In the genomic region with DNA sequence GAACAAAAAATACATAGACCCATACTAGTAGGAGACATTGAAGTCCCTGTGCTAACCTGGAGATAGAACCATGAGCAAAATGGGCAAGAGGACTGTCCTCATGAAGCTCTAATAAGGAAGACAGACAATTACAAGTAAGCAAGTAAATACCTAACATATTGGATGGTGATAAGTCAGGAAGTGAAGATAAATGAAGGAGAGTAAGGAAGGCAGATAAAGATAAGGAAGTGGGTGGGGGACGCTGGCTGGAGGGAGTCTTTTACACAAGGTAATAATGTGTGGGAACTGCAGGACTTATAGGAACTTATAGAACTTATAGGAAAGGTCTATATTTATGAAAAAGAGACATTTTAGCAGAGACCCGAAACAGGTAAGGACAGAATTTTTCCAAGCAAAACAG, we compare ENCODE assay signal across 30 cellular contexts.
"Had no signal": no experiment of that assay in that cellular context is flagged by ENCODE, and none has a peak within 500 bp of the region (broad histone marks: within the 10 kb centered on the region; RNA-seq: fewer than 3 reads in every experiment).

No MANE protein-coding gene starts in this region.

- H3K9me3 ChIP-seq: gastrocnemius medialis, heart left ventricle had no signal

- H3K27me3 ChIP-seq: brain microvascular endothelial cell, gastrocnemius medialis, heart left ventricle had no signal

- H3K4me1 ChIP-seq: gastrocnemius medialis had no signal

- H3K4me3 ChIP-seq: coronary artery, dorsolateral prefrontal cortex, gastrocnemius medialis, heart left ventricle had no signal

- H3K27ac ChIP-seq: brain microvascular endothelial cell, coronary artery, dorsolateral prefrontal cortex, epithelial cell of prostate, gastrocnemius medialis, heart left ventricle, VCaP had no signal

- ATAC-seq: activated naive CD4-positive, alpha-beta T cell treated with anti-CD3 and anti-CD28 coated beads, Interleukin-2, amount 50 U/mL, for 72 hours; activated T-cell treated with anti-CD3 and anti-CD28 coated beads, Interleukin-2, amount 50 U/mL, for 72 hours; esophagus mucosa; gastrocnemius medialis; heart left ventricle; WTC11 had no signal

- FAIRE-seq: bronchial epithelial cell, TTC549 had no signal

- DNase-seq: activated CD4-positive, alpha-beta memory T cell treated with anti-CD3 and anti-CD28 coated beads, Interleukin-2, amount 10 ng/mL, durations not matched to agents 7 days and 5 days; activated CD4-positive, alpha-beta T cell treated with anti-CD3 and anti-CD28 coated beads for 1 hour; activated CD4-positive, alpha-beta T cell treated with anti-CD3 and anti-CD28 coated beads for 4 hours; activated CD4-positive, alpha-beta T cell treated with anti-CD3 and anti-CD28 coated beads, Interleukin-2, amount 10 ng/mL, durations not matched to agents 7 days and 5 days; activated CD4-positive, alpha-beta T cell treated with anti-CD3 and anti-CD28 coated beads, Interleukin-2, amount 50 U/mL, for 4 hours; activated CD8-positive, alpha-beta memory T cell treated with anti-CD3 and anti-CD28 coated beads, Interleukin-2, amount 50 U/mL, for 48 hours; activated gamma-delta T cell; activated naive CD4-positive, alpha-beta T cell; activated naive CD4-positive, alpha-beta T cell treated with anti-CD3 and anti-CD28 coated beads, Interleukin-2, amount 10 ng/mL, durations not matched to agents 7 days and 5 days; activated naive CD8-positive, alpha-beta T cell treated with anti-CD3 and anti-CD28 coated beads, Interleukin-2, amount 10 ng/mL, durations not matched to agents 7 days and 5 days; activated T-cell treated with anti-CD3 and anti-CD28 coated beads for 4 hours; activated T-cell treated with anti-CD3 and anti-CD28 coated beads, Interleukin-2, amount 50 U/mL, for 24 hours; activated T-cell treated with anti-CD3 and anti-CD28 coated beads, Interleukin-2, amount 50 U/mL, for 72 hours; brain microvascular endothelial cell; dorsolateral prefrontal cortex; effector memory CD4-positive, alpha-beta T cell; endodermal cell; foreskin fibroblast; gastrocnemius medialis; glutamatergic neuron; heart left ventricle; T-helper 2 cell had no signal

- H3K36me3 ChIP-seq: brain microvascular endothelial cell, gastrocnemius medialis, heart left ventricle had no signal
